8 cellular contexts compared by ENCODE assay signal in the genomic region with DNA sequence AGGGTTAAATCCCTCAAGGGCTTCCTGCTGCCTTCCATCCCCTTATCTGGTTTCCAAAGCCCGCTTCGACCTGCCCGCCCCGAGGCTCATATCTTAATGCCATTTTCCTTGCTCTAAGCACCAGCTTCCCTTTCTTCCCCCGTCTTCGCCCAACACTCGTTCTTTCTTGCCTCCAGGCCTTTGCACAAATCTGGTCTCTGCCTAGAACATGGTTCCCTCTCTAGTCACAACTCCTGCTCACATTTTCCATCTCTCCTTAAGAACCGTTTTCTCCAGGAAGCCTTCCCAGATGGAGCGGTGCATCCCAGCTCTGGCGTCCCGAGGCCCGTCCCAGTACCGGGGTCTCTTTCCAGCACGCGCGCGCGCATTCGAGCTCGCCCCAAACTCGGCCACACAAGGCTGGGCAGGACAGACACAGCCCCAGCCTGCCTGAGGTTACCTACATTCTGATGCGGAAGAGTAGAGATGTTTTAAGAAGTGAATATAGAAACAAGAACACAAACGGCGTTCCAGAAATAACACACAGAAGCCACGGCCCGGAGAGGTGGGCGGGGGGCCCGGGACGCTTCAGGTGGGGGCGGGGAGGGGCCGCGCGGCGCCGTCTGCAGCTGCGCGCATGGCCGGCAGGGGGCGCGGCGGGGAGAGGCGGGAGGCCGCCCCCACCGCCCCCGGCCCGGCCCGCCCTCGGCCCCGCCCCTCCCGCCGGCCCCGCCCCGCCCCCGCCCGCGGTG. TPM values are rescaled to one million over a fixed set of nuclear protein-coding genes. Genes with fewer than 3 reads are reported as not detected.
DNase-seq lines count a peak whose midpoint lies in the region; ATAC-seq and TF ChIP-seq lines count a peak whose summit lies in the region.

A gene with protein sequence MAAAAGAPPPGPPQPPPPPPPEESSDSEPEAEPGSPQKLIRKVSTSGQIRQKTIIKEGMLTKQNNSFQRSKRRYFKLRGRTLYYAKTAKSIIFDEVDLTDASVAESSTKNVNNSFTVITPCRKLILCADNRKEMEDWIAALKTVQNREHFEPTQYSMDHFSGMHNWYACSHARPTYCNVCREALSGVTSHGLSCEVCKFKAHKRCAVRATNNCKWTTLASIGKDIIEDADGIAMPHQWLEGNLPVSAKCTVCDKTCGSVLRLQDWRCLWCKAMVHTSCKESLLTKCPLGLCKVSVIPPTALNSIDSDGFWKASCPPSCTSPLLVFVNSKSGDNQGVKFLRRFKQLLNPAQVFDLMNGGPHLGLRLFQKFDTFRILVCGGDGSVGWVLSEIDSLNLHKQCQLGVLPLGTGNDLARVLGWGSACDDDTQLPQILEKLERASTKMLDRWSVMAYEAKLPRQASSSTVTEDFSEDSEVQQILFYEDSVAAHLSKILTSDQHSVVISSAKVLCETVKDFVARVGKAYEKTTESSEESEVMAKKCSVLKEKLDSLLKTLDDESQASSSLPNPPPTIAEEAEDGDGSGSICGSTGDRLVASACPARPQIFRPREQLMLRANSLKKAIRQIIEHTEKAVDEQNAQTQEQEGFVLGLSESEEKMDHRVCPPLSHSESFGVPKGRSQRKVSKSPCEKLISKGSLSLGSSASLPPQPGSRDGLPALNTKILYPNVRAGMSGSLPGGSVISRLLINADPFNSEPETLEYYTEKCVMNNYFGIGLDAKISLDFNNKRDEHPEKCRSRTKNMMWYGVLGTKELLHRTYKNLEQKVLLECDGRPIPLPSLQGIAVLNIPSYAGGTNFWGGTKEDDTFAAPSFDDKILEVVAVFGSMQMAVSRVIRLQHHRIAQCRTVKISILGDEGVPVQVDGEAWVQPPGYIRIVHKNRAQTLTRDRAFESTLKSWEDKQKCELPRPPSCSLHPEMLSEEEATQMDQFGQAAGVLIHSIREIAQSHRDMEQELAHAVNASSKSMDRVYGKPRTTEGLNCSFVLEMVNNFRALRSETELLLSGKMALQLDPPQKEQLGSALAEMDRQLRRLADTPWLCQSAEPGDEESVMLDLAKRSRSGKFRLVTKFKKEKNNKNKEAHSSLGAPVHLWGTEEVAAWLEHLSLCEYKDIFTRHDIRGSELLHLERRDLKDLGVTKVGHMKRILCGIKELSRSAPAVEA (plus strand): TSS at position 726 of the 731 bp plus-strand sequence. CDS start 25 bp downstream, outside the sequence.

- H3K4me3 Mint-ChIP-seq in naive B cell = peak within 1 kb of the TSS; percentile 94 to 100 (median 98)
- H3K4me3 Mint-ChIP-seq in stimulated activated naive B cell treated with anti-CD40 and anti-IgM and Interleukin-4, amounts not matched to agents 10 μg/mL and 1 μg/mL and 100 μg/mL, for 72 hours = peak within 1 kb of the TSS; percentile 94 to 99

- ATAC-seq in GM18867 (IDR thresholded peaks at IDR 0.05; ENCODE audit: unreplicated experiment) (peak; percentile 59), HG03159 (IDR thresholded peaks at IDR 0.05; ENCODE audit: unreplicated experiment) (peak; percentile 58), esophagus mucosa (peak; percentile 84), naive B cell (ENCODE audit: low read depth in 2 of 2) (peak; percentile 80 to 81)
- ATAC-seq in stimulated activated naive B cell treated with anti-CD40 and anti-IgM and Interleukin-4, amounts not matched to agents 10 μg/mL and 1 μg/mL and 100 μg/mL, for 72 hours (replicated peaks) = peak; percentile 78 to 81

- peaks cover 54% of the 10 kb centered on the region for H3K27me3 ChIP-seq in NT2/D1 (ENCODE audit: insufficient read depth, insufficient read length)

- H3K27me3 Mint-ChIP-seq in naive B cell = no peaks in the 10 kb centered on the region
- H3K27me3 Mint-ChIP-seq in stimulated activated naive B cell treated with anti-CD40 and anti-IgM and Interleukin-4, amounts not matched to agents 10 μg/mL and 1 μg/mL and 100 μg/mL, for 72 hours = no peaks in the 10 kb centered on the region

- H3K9me3 Mint-ChIP-seq in naive B cell = peaks cover 0 to 2% (median 0%) of the 10 kb centered on the region in 7 donors
- no peaks in the 10 kb centered on the region for H3K9me3 Mint-ChIP-seq in stimulated activated naive B cell treated with anti-CD40 and anti-IgM and Interleukin-4, amounts not matched to agents 10 μg/mL and 1 μg/mL and 100 μg/mL, for 72 hours

- TF ChIP-seq CTCF in AG10803 (conservative IDR thresholded peaks at IDR 0.05; ENCODE audit: low read length) = no peak

- DNase-seq in AG10803 (ENCODE audit: low read depth) (peak; percentile 22), NT2/D1 (ENCODE audit: low read depth, low spot score) (no peak), activated T-cell treated with anti-CD3 and anti-CD28 coated beads for 48 hours (ENCODE audit: low read depth) (peak; percentile 78), naive B cell (peak; percentile 87)
- peak; percentile 69 for DNase-seq in stimulated activated naive B cell treated with anti-CD40 and anti-IgM and Interleukin-4, amounts not matched to agents 10 μg/mL and 1 μg/mL and 100 μg/mL, for 72 hours

- H3K27ac Mint-ChIP-seq in naive B cell = peak within 1 kb of the TSS; percentile 96 to 100 (median 99)
- H3K27ac Mint-ChIP-seq in stimulated activated naive B cell treated with anti-CD40 and anti-IgM and Interleukin-4, amounts not matched to agents 10 μg/mL and 1 μg/mL and 100 μg/mL, for 72 hours = peak within 1 kb of the TSS; percentile 100

- H3K4me3 ChIP-seq in AG10803 (ENCODE audit: low read length) (peak within 1 kb of the TSS; percentile 73), NT2/D1 (ENCODE audit: insufficient read length, low read depth) (peak within 1 kb of the TSS; percentile 70)

- peaks cover 71 to 88% (median 86%) of the 10 kb centered on the region in 3 donors for H3K4me1 Mint-ChIP-seq in naive B cell
- peaks cover 69 to 88% of the 10 kb centered on the region in 2 donors for H3K4me1 Mint-ChIP-seq in stimulated activated naive B cell treated with anti-CD40 and anti-IgM and Interleukin-4, amounts not matched to agents 10 μg/mL and 1 μg/mL and 100 μg/mL, for 72 hours

- peaks cover 10% of the 10 kb centered on the region for H3K36me3 ChIP-seq in NT2/D1 (ENCODE audit: insufficient read depth, insufficient read length, low read length)

- no peaks in the 10 kb centered on the region for H3K9me3 ChIP-seq in NT2/D1 (ENCODE audit: insufficient read depth, low read length)

- peaks cover 14% of the 10 kb centered on the region for H3K4me1 ChIP-seq in NT2/D1 (ENCODE audit: insufficient read depth, insufficient read length)

- peak within 1 kb of the TSS; percentile 82 for H3K9ac ChIP-seq in NT2/D1 (ENCODE audit: insufficient read length, low read depth)

- peaks cover 0 to 5% of the 10 kb centered on the region in 2 donors for H3K36me3 Mint-ChIP-seq in naive B cell
- H3K36me3 Mint-ChIP-seq in stimulated activated naive B cell treated with anti-CD40 and anti-IgM and Interleukin-4, amounts not matched to agents 10 μg/mL and 1 μg/mL and 100 μg/mL, for 72 hours = peaks cover 21 to 46% of the 10 kb centered on the region in 2 donors

RNA-seq across cellular contexts. Expression of the gene that starts here (rescaled TPM):
- 6.7 TPM for total RNA-seq in esophagus mucosa
- 100 to 1,000 TPM in 1 of 6 donors, 10 to 100 TPM in 5; 38.0 to 111 (median 67.7) TPM for polyA plus RNA-seq in naive B cell (ENCODE audit: low read depth in 6 of 6)
